8 cellular contexts compared by ENCODE assay signal in the genomic region with DNA sequence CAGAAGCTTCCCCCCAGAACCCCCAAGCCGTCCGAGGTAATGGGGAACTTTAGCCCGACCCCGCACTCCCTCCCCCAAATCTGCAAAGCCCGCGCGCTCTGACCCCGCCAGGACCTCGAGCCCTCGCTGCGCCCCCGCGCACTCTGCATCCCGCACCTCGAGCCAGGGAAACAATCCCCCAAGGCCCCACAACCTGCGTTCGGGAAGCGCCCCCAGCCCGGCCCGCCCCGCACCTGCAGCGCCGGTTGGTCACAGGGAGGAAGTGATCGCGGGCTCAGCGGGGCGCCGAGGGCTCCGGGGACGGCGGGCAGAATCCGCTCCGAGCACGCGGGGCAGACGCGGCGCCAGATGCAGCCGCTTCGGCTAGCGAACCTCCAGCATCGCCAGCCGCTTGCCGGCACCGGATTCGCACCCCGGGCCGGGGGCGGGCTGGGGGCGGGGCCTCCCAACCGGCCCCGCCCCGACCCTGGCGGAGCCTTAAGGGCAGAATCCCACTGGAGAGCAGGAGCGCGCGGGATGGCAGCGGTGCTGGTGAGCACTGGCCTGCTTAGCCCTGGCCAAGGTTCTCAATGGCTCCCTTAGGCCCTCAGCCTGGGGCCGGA. TPM values are rescaled to one million over a fixed set of nuclear protein-coding genes. Genes with fewer than 3 reads are reported as not detected.
DNase-seq lines count a peak whose midpoint lies in the region; ATAC-seq and TF ChIP-seq lines count a peak whose summit lies in the region.

A gene with protein sequence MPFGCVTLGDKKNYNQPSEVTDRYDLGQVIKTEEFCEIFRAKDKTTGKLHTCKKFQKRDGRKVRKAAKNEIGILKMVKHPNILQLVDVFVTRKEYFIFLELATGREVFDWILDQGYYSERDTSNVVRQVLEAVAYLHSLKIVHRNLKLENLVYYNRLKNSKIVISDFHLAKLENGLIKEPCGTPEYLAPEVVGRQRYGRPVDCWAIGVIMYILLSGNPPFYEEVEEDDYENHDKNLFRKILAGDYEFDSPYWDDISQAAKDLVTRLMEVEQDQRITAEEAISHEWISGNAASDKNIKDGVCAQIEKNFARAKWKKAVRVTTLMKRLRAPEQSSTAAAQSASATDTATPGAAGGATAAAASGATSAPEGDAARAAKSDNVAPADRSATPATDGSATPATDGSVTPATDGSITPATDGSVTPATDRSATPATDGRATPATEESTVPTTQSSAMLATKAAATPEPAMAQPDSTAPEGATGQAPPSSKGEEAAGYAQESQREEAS (minus strand): TSS at position 382 of the 602 bp plus-strand sequence. CDS start 7,518 bp downstream, outside the sequence.

- H3K27ac Mint-ChIP-seq in activated T-cell treated with anti-CD3 and anti-CD28 coated beads, Interleukin-2, amount 50 U/mL, for 72 hours = no peak within 1 kb of the TSS
- no peak within 1 kb of the TSS for H3K27ac Mint-ChIP-seq in stimulated activated effector memory CD8-positive, alpha-beta T cell treated with anti-CD3 and anti-CD28 coated beads, Interleukin-12 subunit alpha, Interleukin-12 subunit beta, amount 100 ng/mL, for 72 hours

- peak within 1 kb of the TSS; percentile 18 for H3K27ac ChIP-seq in iPS-20b (ENCODE audit: low read length)

- DNase-seq in D341Med (ENCODE audit: low spot score) = peak; percentile 96
- DNase-seq in activated T-cell treated with anti-CD3 and anti-CD28 coated beads, Interleukin-2, amount 50 U/mL, for 72 hours = peak; percentile 43 to 46
- no peak for DNase-seq in stimulated activated effector memory CD8-positive, alpha-beta T cell treated with anti-CD3 and anti-CD28 coated beads, Interleukin-12 subunit alpha, Interleukin-12 subunit beta, amount 100 ng/mL, for 72 hours (ENCODE audit: low spot score in 2 of 2)
- DNase-seq in DMS79 treated with DMSO at 0.1 percent for 48 hours (lab: John Stamatoyannopoulos, UW) = no peak

- no peaks in the 10 kb centered on the region for H3K4me1 Mint-ChIP-seq in activated T-cell treated with anti-CD3 and anti-CD28 coated beads, Interleukin-2, amount 50 U/mL, for 72 hours (ENCODE audit: low read depth)
- H3K4me1 Mint-ChIP-seq in stimulated activated effector memory CD8-positive, alpha-beta T cell treated with anti-CD3 and anti-CD28 coated beads, Interleukin-12 subunit alpha, Interleukin-12 subunit beta, amount 100 ng/mL, for 72 hours = peaks cover 5% of the 10 kb centered on the region

- H3K36me3 ChIP-seq in iPS-20b (ENCODE audit: insufficient read depth, low read depth, low read length) = no peaks in the 10 kb centered on the region

- no peaks in the 10 kb centered on the region for H3K36me3 Mint-ChIP-seq in activated T-cell treated with anti-CD3 and anti-CD28 coated beads, Interleukin-2, amount 50 U/mL, for 72 hours (ENCODE audit: insufficient read depth in 2 of 2)
- no peaks in the 10 kb centered on the region for H3K36me3 Mint-ChIP-seq in stimulated activated effector memory CD8-positive, alpha-beta T cell treated with anti-CD3 and anti-CD28 coated beads, Interleukin-12 subunit alpha, Interleukin-12 subunit beta, amount 100 ng/mL, for 72 hours

- H3K27me3 Mint-ChIP-seq in activated T-cell treated with anti-CD3 and anti-CD28 coated beads, Interleukin-2, amount 50 U/mL, for 72 hours (ENCODE audit: low read depth) = peaks cover 17% of the 10 kb centered on the region

- peak within 1 kb of the TSS; percentile 33 to 53 for H3K4me3 Mint-ChIP-seq in activated T-cell treated with anti-CD3 and anti-CD28 coated beads, Interleukin-2, amount 50 U/mL, for 72 hours
- peak within 1 kb of the TSS; percentile 37 for H3K4me3 Mint-ChIP-seq in stimulated activated effector memory CD8-positive, alpha-beta T cell treated with anti-CD3 and anti-CD28 coated beads, Interleukin-12 subunit alpha, Interleukin-12 subunit beta, amount 100 ng/mL, for 72 hours

- peak within 1 kb of the TSS; percentile 79; the same call in 1 of the 2 replicates for H3K9ac ChIP-seq in iPS-20b (ENCODE audit: low read depth, low read length)

- H3K9me3 ChIP-seq in iPS-20b (ENCODE audit: insufficient read depth, low read depth, low read length) = no peaks in the 10 kb centered on the region

- ATAC-seq in activated T-cell treated with anti-CD3 and anti-CD28 coated beads, Interleukin-2, amount 50 U/mL, for 72 hours (replicated peaks in 1 of 2) = peak; percentile 64 to 69
- ATAC-seq in stimulated activated effector memory CD8-positive, alpha-beta T cell treated with anti-CD3 and anti-CD28 coated beads, Interleukin-12 subunit alpha, Interleukin-12 subunit beta, amount 100 ng/mL, for 72 hours = peak; percentile 40
- ATAC-seq in GM19324 (IDR thresholded peaks at IDR 0.05; ENCODE audit: low FRiP score, unreplicated experiment) (no peak), esophagus mucosa (no peak)

- no peaks in the 10 kb centered on the region for H3K9me3 Mint-ChIP-seq in activated T-cell treated with anti-CD3 and anti-CD28 coated beads, Interleukin-2, amount 50 U/mL, for 72 hours
- H3K9me3 Mint-ChIP-seq in stimulated activated effector memory CD8-positive, alpha-beta T cell treated with anti-CD3 and anti-CD28 coated beads, Interleukin-12 subunit alpha, Interleukin-12 subunit beta, amount 100 ng/mL, for 72 hours = no peaks in the 10 kb centered on the region

- H3K4me1 ChIP-seq in iPS-20b (ENCODE audit: insufficient read depth, low read length) = peaks cover 24% of the 10 kb centered on the region

- peak within 1 kb of the TSS; percentile 80 for H3K4me3 ChIP-seq in iPS-20b (ENCODE audit: low read length)

- peaks cover 21% of the 10 kb centered on the region for H3K27me3 ChIP-seq in iPS-20b (ENCODE audit: insufficient read depth, low read length)

- no peak for TF ChIP-seq RAD21 in Ishikawa (IDR thresholded peaks at IDR 0.05; ENCODE audit: low read depth)

- TF ChIP-seq EP300 in Ishikawa (IDR thresholded peaks at IDR 0.05; ENCODE audit: borderline replicate concordance) = no peak

TF ChIP-seq in Ishikawa, 13 proteins besides CTCF, POLR2A, EP300 and RAD21:
- TF ChIP-seq, protein P1, sequence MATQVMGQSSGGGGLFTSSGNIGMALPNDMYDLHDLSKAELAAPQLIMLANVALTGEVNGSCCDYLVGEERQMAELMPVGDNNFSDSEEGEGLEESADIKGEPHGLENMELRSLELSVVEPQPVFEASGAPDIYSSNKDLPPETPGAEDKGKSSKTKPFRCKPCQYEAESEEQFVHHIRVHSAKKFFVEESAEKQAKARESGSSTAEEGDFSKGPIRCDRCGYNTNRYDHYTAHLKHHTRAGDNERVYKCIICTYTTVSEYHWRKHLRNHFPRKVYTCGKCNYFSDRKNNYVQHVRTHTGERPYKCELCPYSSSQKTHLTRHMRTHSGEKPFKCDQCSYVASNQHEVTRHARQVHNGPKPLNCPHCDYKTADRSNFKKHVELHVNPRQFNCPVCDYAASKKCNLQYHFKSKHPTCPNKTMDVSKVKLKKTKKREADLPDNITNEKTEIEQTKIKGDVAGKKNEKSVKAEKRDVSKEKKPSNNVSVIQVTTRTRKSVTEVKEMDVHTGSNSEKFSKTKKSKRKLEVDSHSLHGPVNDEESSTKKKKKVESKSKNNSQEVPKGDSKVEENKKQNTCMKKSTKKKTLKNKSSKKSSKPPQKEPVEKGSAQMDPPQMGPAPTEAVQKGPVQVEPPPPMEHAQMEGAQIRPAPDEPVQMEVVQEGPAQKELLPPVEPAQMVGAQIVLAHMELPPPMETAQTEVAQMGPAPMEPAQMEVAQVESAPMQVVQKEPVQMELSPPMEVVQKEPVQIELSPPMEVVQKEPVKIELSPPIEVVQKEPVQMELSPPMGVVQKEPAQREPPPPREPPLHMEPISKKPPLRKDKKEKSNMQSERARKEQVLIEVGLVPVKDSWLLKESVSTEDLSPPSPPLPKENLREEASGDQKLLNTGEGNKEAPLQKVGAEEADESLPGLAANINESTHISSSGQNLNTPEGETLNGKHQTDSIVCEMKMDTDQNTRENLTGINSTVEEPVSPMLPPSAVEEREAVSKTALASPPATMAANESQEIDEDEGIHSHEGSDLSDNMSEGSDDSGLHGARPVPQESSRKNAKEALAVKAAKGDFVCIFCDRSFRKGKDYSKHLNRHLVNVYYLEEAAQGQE (IDR thresholded peaks at IDR 0.05; ENCODE audit: low read depth) = 0 out of 2 replicates have a peak, but pooled peaks have one; percentile 28
- TF ChIP-seq YY1 (IDR thresholded peaks at IDR 0.05; ENCODE audit: low read depth) (no peak), CREB1 (IDR thresholded peaks at IDR 0.05; ENCODE audit: low read depth) (no peak)
- TF ChIP-seq, protein P2, sequence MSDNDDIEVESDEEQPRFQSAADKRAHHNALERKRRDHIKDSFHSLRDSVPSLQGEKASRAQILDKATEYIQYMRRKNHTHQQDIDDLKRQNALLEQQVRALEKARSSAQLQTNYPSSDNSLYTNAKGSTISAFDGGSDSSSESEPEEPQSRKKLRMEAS (IDR thresholded peaks at IDR 0.05) = peak; percentile 42

RNA-seq across cellular contexts. Expression of the gene that starts here (rescaled TPM):
- under 1 TPM in 1 of 2 donors, not detected in 1; 0.50 TPM for total RNA-seq in activated T-cell treated with anti-CD3 and anti-CD28 coated beads, Interleukin-2, amount 50 U/mL, for 72 hours
- not detected for total RNA-seq in esophagus mucosa

Comparison
In these comparisons a context has a peak if more than half of its experiments do, and no peak if none do; other contexts are left out.
1. Peak in DNase-seq and ATAC-seq in activated T-cell treated with anti-CD3 and anti-CD28 coated beads, Interleukin-2, amount 50 U/mL, for 72 hours; RNA of the gene not detected or under 1 TPM.